ENCODE assay signal across 10 cellular contexts in genomic region chr16:10579575-10579964, GRCh38. TPM values are rescaled to one million over a fixed set of nuclear protein-coding genes. Genes with fewer than 3 reads are reported as not detected.
A peak's percentile ranks its signal among the peaks of the same experiment; 100 is the strongest.
DNase-seq lines count a peak whose midpoint lies in the region; ATAC-seq and TF ChIP-seq lines count a peak whose summit lies in the region.
"Had no signal": no experiment of that assay in that cellular context is flagged by ENCODE, and none has a peak within 500 bp of the region (broad histone marks: within the 10 kb centered on the region; RNA-seq: fewer than 3 reads in every experiment).

No MANE protein-coding gene starts in this region.

- CTCF ChIA-PET in activated naive CD4-positive, alpha-beta T cell treated with anti-CD3 and anti-CD28 coated beads, Interleukin-2, amount 10 ng/mL, durations not matched to agents 7 days and 5 days (lab: Charles Lee): no interaction called here

- H4K20me1 ChIP-seq in BLaER1: no peaks in the 10 kb centered on the region

- peak overlapping the region; percentile 67 for H3K4me3 Mint-ChIP-seq in progenitor cell of endocrine pancreas (ENCODE audit: low read depth)
- no peak overlapping the region for H3K4me3 Mint-ChIP-seq in activated naive CD4-positive, alpha-beta T cell treated with anti-CD3 and anti-CD28 coated beads, Interleukin-2, amount 10 ng/mL, durations not matched to agents 7 days and 5 days
- H3K4me3 Mint-ChIP-seq: activated CD4-positive, alpha-beta memory T cell treated with anti-CD3 and anti-CD28 coated beads, Interleukin-2, amount 10 ng/mL, durations not matched to agents 7 days and 5 days had no signal

- ATAC-seq in right cardiac atrium (no peak), HG02610 (IDR thresholded peaks at IDR 0.05; ENCODE audit: unreplicated experiment) (no peak)

- WGBS in right cardiac atrium: 5% methylated on average over 6 of the region's 6 CpGs

- intact Hi-C loops in right cardiac atrium (cut with DNase I): loop anchor here in 3 of 4 donors (5.0 to 10.0 kb wide), 3 partner anchors 55 to 158 kb away; no protein-coding TSS in a partner anchor

- H3K27ac Mint-ChIP-seq in progenitor cell of endocrine pancreas: peak overlapping the region; percentile 29
- no peak overlapping the region for H3K27ac Mint-ChIP-seq in activated naive CD4-positive, alpha-beta T cell treated with anti-CD3 and anti-CD28 coated beads, Interleukin-2, amount 10 ng/mL, durations not matched to agents 7 days and 5 days
- H3K27ac Mint-ChIP-seq: activated CD4-positive, alpha-beta memory T cell treated with anti-CD3 and anti-CD28 coated beads, Interleukin-2, amount 10 ng/mL, durations not matched to agents 7 days and 5 days had no signal

- DNase-seq in WERI-Rb-1 (peak; percentile 10), right cardiac atrium (no peak), progenitor cell of endocrine pancreas (ENCODE audit: low spot score, unreplicated experiment) (no peak), hypothalamus (lab: John Stamatoyannopoulos, UW) (no peak)
- no peak for DNase-seq in activated effector memory CD4-positive, alpha-beta T cell treated with Interleukin-2 at 50 U/mL for 16 hours
- DNase-seq in activated naive CD4-positive, alpha-beta T cell treated with anti-CD3 and anti-CD28 coated beads, Interleukin-2, amount 10 ng/mL, durations not matched to agents 7 days and 5 days: no peak
- DNase-seq: activated CD4-positive, alpha-beta memory T cell treated with anti-CD3 and anti-CD28 coated beads, Interleukin-2, amount 10 ng/mL, durations not matched to agents 7 days and 5 days; stimulated activated CD4-positive, alpha-beta T cell treated with anti-CD3 and anti-CD28 coated beads, Interleukin-2, amount 100 ng/mL, for 48 hours had no signal

- TF ChIP-seq CTCF in WERI-Rb-1 (IDR thresholded peaks at IDR 0.05; ENCODE audit: low read depth, low read length): no peak
- TF ChIP-seq CTCF in progenitor cell of endocrine pancreas (IDR thresholded peaks at IDR 0.05; ENCODE audit: unreplicated experiment): no peak

- H3K4me2 ChIP-seq in BLaER1: peak overlapping the region; percentile 97

- no peaks in the 10 kb centered on the region for H3K36me3 Mint-ChIP-seq in progenitor cell of endocrine pancreas (ENCODE audit: insufficient read depth)
- no peaks in the 10 kb centered on the region for H3K36me3 Mint-ChIP-seq in activated naive CD4-positive, alpha-beta T cell treated with anti-CD3 and anti-CD28 coated beads, Interleukin-2, amount 10 ng/mL, durations not matched to agents 7 days and 5 days

- H3K4me1 Mint-ChIP-seq in progenitor cell of endocrine pancreas (ENCODE audit: low read depth): peaks cover 18% of the 10 kb centered on the region
- no peaks in the 10 kb centered on the region for H3K4me1 Mint-ChIP-seq in activated naive CD4-positive, alpha-beta T cell treated with anti-CD3 and anti-CD28 coated beads, Interleukin-2, amount 10 ng/mL, durations not matched to agents 7 days and 5 days

- H3K27ac ChIP-seq in BLaER1: no peak overlapping the region
- H3K27ac ChIP-seq in WERI-Rb-1: peak overlapping the region; percentile 83; the same call in 1 of the 2 replicates
- H3K27ac ChIP-seq in right cardiac atrium (ENCODE audit: low read length): peak overlapping the region; percentile 85

- H3K9me3 Mint-ChIP-seq in progenitor cell of endocrine pancreas (ENCODE audit: low read depth): no peaks in the 10 kb centered on the region
- no peaks in the 10 kb centered on the region for H3K9me3 Mint-ChIP-seq in activated naive CD4-positive, alpha-beta T cell treated with anti-CD3 and anti-CD28 coated beads, Interleukin-2, amount 10 ng/mL, durations not matched to agents 7 days and 5 days
- H3K9me3 Mint-ChIP-seq: activated CD4-positive, alpha-beta memory T cell treated with anti-CD3 and anti-CD28 coated beads, Interleukin-2, amount 10 ng/mL, durations not matched to agents 7 days and 5 days had no signal

- H3K27me3 ChIP-seq in BLaER1: peaks cover 49% of the 10 kb centered on the region
- no peaks in the 10 kb centered on the region for H3K27me3 ChIP-seq in WERI-Rb-1 (ENCODE audit: insufficient read depth, low read depth, severe bottlenecking)
- no peaks in the 10 kb centered on the region for H3K27me3 ChIP-seq in right cardiac atrium (ENCODE audit: control insufficient read depth, insufficient read depth)

- H3K27me3 Mint-ChIP-seq in progenitor cell of endocrine pancreas: peaks cover 36% of the 10 kb centered on the region
- peaks cover 60% of the 10 kb centered on the region for H3K27me3 Mint-ChIP-seq in activated naive CD4-positive, alpha-beta T cell treated with anti-CD3 and anti-CD28 coated beads, Interleukin-2, amount 10 ng/mL, durations not matched to agents 7 days and 5 days

- peak overlapping the region; percentile 77 for H3K4me3 ChIP-seq in BLaER1
- H3K4me3 ChIP-seq in WERI-Rb-1 (ENCODE audit: low read depth, low read length): peak overlapping the region; percentile 67
- H3K4me3 ChIP-seq in right cardiac atrium (ENCODE audit: low read length): peak overlapping the region; percentile 63

- H3K9me3 ChIP-seq in BLaER1: no peaks in the 10 kb centered on the region
- peaks cover 3% of the 10 kb centered on the region for H3K9me3 ChIP-seq in WERI-Rb-1 (ENCODE audit: severe bottlenecking)
- no peaks in the 10 kb centered on the region for H3K9me3 ChIP-seq in right cardiac atrium (ENCODE audit: control insufficient read depth, low read length)

- peak overlapping the region; percentile 77 for H3K9ac ChIP-seq in BLaER1

- H3K36me3 ChIP-seq in BLaER1: no peaks in the 10 kb centered on the region
- no peaks in the 10 kb centered on the region; the same call in 1 of the 2 replicates for H3K36me3 ChIP-seq in WERI-Rb-1

- H3K4me1 ChIP-seq in BLaER1 (peaks cover 52% of the 10 kb centered on the region), right cardiac atrium (ENCODE audit: control insufficient read depth, insufficient read depth, low read length) (peaks cover 15% of the 10 kb centered on the region)

RNA-seq across cellular contexts. Expression of gene EMP2, which starts 0.8 kb away (rescaled TPM):
- total RNA-seq in right cardiac atrium (10 to 100 TPM; 66.0 to 85.0 (median 74.3) TPM), progenitor cell of endocrine pancreas (10.5 and 11.6 TPM in 2 replicates)
- 34.4 TPM for polyA plus RNA-seq in right cardiac atrium
- total RNA-seq: activated CD4-positive, alpha-beta memory T cell treated with anti-CD3 and anti-CD28 coated beads, Interleukin-2, amount 10 ng/mL, durations not matched to agents 7 days and 5 days had no signal
